In the genomic region with DNA sequence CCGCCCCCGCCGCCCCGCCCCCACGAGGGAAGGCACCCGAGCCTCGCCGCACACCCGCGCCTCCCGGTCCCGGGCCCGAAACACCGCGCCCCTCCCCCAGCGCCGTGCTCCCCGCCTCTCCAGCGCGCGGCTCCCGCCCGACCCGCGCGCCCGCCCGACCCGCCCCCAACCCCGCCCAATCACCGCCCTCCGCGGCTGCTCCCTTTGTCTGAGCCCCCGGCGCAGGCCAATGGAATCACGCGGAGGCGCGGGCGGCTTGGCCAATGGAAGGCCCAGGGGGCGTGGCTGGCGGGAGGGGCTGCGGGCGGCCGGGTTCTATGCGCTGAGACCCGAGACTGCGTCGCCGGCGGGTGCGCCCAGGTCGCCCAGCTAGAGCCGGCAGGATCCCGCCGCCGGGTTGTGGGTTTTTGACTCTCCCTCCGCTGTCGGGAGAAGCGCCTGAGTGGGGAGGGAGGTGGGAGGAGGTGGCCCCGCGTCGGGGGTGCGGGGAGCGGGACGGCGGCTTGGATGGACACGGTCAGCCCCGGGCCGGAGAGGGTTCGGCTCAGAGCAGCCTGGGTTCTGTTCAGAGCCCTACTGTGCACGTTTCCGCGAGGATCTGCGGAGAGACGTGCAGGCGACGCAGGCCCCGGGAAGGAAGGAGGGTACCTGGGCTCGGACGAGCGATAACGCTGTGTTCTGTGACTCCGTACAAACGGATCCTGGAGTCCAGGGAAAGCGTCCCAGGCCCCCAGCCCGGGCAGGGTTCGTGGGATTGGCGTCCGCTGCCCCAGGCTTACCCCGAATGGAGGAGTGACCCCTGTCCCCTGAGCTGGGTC, we compare ENCODE assay signal across 1 cellular context.
TF ChIP-seq lines count a peak whose summit lies in the region.

No MANE protein-coding gene starts in this region.

TF ChIP-seq in HEK293, 187 proteins besides CTCF, POLR2A, EP300 and RAD21 (continued from another document):
- TF ChIP-seq, protein P1, sequence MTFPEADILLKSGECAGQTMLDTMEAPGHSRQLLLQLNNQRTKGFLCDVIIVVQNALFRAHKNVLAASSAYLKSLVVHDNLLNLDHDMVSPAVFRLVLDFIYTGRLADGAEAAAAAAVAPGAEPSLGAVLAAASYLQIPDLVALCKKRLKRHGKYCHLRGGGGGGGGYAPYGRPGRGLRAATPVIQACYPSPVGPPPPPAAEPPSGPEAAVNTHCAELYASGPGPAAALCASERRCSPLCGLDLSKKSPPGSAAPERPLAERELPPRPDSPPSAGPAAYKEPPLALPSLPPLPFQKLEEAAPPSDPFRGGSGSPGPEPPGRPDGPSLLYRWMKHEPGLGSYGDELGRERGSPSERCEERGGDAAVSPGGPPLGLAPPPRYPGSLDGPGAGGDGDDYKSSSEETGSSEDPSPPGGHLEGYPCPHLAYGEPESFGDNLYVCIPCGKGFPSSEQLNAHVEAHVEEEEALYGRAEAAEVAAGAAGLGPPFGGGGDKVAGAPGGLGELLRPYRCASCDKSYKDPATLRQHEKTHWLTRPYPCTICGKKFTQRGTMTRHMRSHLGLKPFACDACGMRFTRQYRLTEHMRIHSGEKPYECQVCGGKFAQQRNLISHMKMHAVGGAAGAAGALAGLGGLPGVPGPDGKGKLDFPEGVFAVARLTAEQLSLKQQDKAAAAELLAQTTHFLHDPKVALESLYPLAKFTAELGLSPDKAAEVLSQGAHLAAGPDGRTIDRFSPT (tag by site-specific recombination; IDR thresholded peaks at IDR 0.05), result no peak
- no peak for TF ChIP-seq ZNF585B (tag by site-specific recombination; IDR thresholded peaks at IDR 0.05)
- peak; percentile 79 for TF ChIP-seq ZNF335 (tag by site-specific recombination; conservative IDR thresholded peaks at IDR 0.05)
- TF ChIP-seq, protein P2, sequence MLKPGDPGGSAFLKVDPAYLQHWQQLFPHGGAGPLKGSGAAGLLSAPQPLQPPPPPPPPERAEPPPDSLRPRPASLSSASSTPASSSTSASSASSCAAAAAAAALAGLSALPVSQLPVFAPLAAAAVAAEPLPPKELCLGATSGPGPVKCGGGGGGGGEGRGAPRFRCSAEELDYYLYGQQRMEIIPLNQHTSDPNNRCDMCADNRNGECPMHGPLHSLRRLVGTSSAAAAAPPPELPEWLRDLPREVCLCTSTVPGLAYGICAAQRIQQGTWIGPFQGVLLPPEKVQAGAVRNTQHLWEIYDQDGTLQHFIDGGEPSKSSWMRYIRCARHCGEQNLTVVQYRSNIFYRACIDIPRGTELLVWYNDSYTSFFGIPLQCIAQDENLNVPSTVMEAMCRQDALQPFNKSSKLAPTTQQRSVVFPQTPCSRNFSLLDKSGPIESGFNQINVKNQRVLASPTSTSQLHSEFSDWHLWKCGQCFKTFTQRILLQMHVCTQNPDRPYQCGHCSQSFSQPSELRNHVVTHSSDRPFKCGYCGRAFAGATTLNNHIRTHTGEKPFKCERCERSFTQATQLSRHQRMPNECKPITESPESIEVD (tag by site-specific recombination; IDR thresholded peaks at IDR 0.05), result no peak
- no peak for TF ChIP-seq ZNF169 (tag by site-specific recombination; IDR thresholded peaks at IDR 0.05)
- TF ChIP-seq ZBTB11 (tag by site-specific recombination; conservative IDR thresholded peaks at IDR 0.05; ENCODE audit: low read depth), result 0 out of 2 replicates have a peak, but pooled peaks have one; percentile 11
- TF ChIP-seq KLF9 (tag by site-specific recombination; IDR thresholded peaks at IDR 0.05; ENCODE audit: low read depth), result peak; percentile 87
- TF ChIP-seq ZNF830 (tag by site-specific recombination; IDR thresholded peaks at IDR 0.05; ENCODE audit: low read depth), result no peak
- TF ChIP-seq, protein P3, sequence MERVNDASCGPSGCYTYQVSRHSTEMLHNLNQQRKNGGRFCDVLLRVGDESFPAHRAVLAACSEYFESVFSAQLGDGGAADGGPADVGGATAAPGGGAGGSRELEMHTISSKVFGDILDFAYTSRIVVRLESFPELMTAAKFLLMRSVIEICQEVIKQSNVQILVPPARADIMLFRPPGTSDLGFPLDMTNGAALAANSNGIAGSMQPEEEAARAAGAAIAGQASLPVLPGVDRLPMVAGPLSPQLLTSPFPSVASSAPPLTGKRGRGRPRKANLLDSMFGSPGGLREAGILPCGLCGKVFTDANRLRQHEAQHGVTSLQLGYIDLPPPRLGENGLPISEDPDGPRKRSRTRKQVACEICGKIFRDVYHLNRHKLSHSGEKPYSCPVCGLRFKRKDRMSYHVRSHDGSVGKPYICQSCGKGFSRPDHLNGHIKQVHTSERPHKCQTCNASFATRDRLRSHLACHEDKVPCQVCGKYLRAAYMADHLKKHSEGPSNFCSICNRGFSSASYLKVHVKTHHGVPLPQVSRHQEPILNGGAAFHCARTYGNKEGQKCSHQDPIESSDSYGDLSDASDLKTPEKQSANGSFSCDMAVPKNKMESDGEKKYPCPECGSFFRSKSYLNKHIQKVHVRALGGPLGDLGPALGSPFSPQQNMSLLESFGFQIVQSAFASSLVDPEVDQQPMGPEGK (tag by site-specific recombination; IDR thresholded peaks at IDR 0.05), result peak; percentile 79
- TF ChIP-seq, protein P4, sequence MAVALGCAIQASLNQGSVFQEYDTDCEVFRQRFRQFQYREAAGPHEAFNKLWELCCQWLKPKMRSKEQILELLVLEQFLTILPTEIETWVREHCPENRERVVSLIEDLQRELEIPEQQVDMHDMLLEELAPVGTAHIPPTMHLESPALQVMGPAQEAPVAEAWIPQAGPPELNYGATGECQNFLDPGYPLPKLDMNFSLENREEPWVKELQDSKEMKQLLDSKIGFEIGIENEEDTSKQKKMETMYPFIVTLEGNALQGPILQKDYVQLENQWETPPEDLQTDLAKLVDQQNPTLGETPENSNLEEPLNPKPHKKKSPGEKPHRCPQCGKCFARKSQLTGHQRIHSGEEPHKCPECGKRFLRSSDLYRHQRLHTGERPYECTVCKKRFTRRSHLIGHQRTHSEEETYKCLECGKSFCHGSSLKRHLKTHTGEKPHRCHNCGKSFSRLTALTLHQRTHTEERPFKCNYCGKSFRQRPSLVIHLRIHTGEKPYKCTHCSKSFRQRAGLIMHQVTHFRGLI (tag by site-specific recombination; IDR thresholded peaks at IDR 0.05), result no peak
- peak; percentile 71; the same call in 1 of the 2 replicates for TF ChIP-seq ZNF501 (tag by site-specific recombination; IDR thresholded peaks at IDR 0.05)
- TF ChIP-seq ZNF140 (tag by site-specific recombination; IDR thresholded peaks at IDR 0.05), result no peak
- peak; percentile 61; the same call in 1 of the 2 replicates for TF ChIP-seq KLF17 (tag by site-specific recombination; IDR thresholded peaks at IDR 0.05)
- 0 out of 2 replicates have a peak, but pooled peaks have one; percentile 52 for TF ChIP-seq ZBTB48 (tag by site-specific recombination; IDR thresholded peaks at IDR 0.05)
- no peak for TF ChIP-seq ZNF785 (tag by site-specific recombination; IDR thresholded peaks at IDR 0.05)
- TF ChIP-seq ZBTB1 (tag by site-specific recombination; IDR thresholded peaks at IDR 0.05), result no peak
- TF ChIP-seq ZBTB17 (tag by site-specific recombination; IDR thresholded peaks at IDR 0.05), result 0 out of 2 replicates have a peak, but pooled peaks have one; percentile 35
- TF ChIP-seq KLF8 (tag by site-specific recombination; IDR thresholded peaks at IDR 0.05), result peak; percentile 82; the same call in 1 of the 2 replicates
- peak; percentile 87 for TF ChIP-seq ZNF600 (tag by site-specific recombination; IDR thresholded peaks at IDR 0.05)
- TF ChIP-seq ZNF221 (tag by site-specific recombination; IDR thresholded peaks at IDR 0.05; ENCODE audit: borderline replicate concordance), result no peak
TF ChIP-seq in HEK293: peak in this region for 38.
